Comparison of ENCODE assay signal across 7 cellular contexts in genomic region chr5:140648132-140648432, GRCh38. TPM values are rescaled to one million over a fixed set of nuclear protein-coding genes. Genes with fewer than 3 reads are reported as not detected.
A peak's percentile ranks its signal among the peaks of the same experiment; 100 is the strongest.
DNase-seq lines count a peak whose midpoint lies in the region; ATAC-seq and TF ChIP-seq lines count a peak whose summit lies in the region.

No MANE protein-coding gene starts in this region.

- H3K27ac ChIP-seq in SJCRH30: peak overlapping the region; percentile 15; the same call in 1 of the 2 replicates

- H3K4me3 ChIP-seq in SJCRH30 (peak overlapping the region; percentile 72), fibroblast of pulmonary artery (replicated peaks; ENCODE audit: low read depth, low read length) (peak overlapping the region; percentile 92), skeletal muscle satellite cell (ENCODE audit: low read length) (peak overlapping the region; percentile 81)

- no peaks in the 10 kb centered on the region for H3K27me3 ChIP-seq in SJCRH30
- no peaks in the 10 kb centered on the region for H3K27me3 ChIP-seq in skeletal muscle satellite cell (ENCODE audit: control insufficient read depth, insufficient read depth, low read length)

- H3K9me3 ChIP-seq in SJCRH30 (replicated peaks) (no peaks in the 10 kb centered on the region), skeletal muscle satellite cell (replicated peaks; ENCODE audit: low read length) (no peaks in the 10 kb centered on the region)

- ATAC-seq in HG03469 (IDR thresholded peaks at IDR 0.05; ENCODE audit: unreplicated experiment): no peak
- no peak for ATAC-seq in GM19455 (IDR thresholded peaks at IDR 0.05; ENCODE audit: unreplicated experiment)

- H3K4me1 ChIP-seq in SJCRH30: peaks cover 5% of the 10 kb centered on the region; the same call in 1 of the 2 replicates
- peaks cover 13% of the 10 kb centered on the region for H3K4me1 ChIP-seq in skeletal muscle satellite cell (ENCODE audit: control insufficient read depth, insufficient read depth, low read length)

- H3K9ac ChIP-seq in skeletal muscle satellite cell (ENCODE audit: low read depth, low read length): peak overlapping the region; percentile 91

- DNase-seq in GM20000 (ENCODE audit: low spot score): peak; percentile 37
- no peak for DNase-seq in SJCRH30
- no peak for DNase-seq in fibroblast of pulmonary artery (ENCODE audit: low read depth)
- no peak for DNase-seq in NCI-H1417 (lab: John Stamatoyannopoulos, UW)

- TF ChIP-seq CTCF in GM20000 (IDR thresholded peaks at IDR 0.05; ENCODE audit: extremely low read depth, missing control alignments): no peak
- no peak for TF ChIP-seq CTCF in fibroblast of pulmonary artery (IDR thresholded peaks at IDR 0.05; ENCODE audit: low read length, missing control alignments)

- H3K36me3 ChIP-seq in SJCRH30 (peaks cover 40% of the 10 kb centered on the region), skeletal muscle satellite cell (ENCODE audit: insufficient read depth, low read length) (peaks cover 42% of the 10 kb centered on the region)

- peak overlapping the region; percentile 93 for H3K4me2 ChIP-seq in skeletal muscle satellite cell (ENCODE audit: low read length)

RNA-seq across cellular contexts. Expression of gene IK, which starts 0.5 kb away (rescaled TPM):
- total RNA-seq in SJCRH30 (2014; rRNA removed; shearing (Covaris generic)): 94.5 and 100 TPM in 2 replicates
- total RNA-seq in skeletal muscle satellite cell (2012; rRNA removed): 71.5 and 72.7 TPM in 2 replicates

RNA-seq across cellular contexts. Expression of gene NDUFA2, which starts 0.7 kb away (rescaled TPM):
- total RNA-seq in SJCRH30 (2014; rRNA removed; shearing (Covaris generic)): 86.0 and 106 TPM in 2 replicates
- total RNA-seq in skeletal muscle satellite cell (2012; rRNA removed): 25.3 and 33.2 TPM in 2 replicates

RNA-seq across cellular contexts. Expression of gene TMCO6, which starts 8.8 kb away (rescaled TPM):
- total RNA-seq in SJCRH30 (2014; rRNA removed; shearing (Covaris generic)): 11.1 and 11.3 TPM in 2 replicates
- total RNA-seq in skeletal muscle satellite cell (2012; rRNA removed): 20.3 and 29.1 TPM in 2 replicates

RNA-seq across cellular contexts. Expression of gene CD14, which starts 15.1 kb away (rescaled TPM):
- total RNA-seq in SJCRH30 (2014; rRNA removed; shearing (Covaris generic)): 0.18 and 0.38 TPM in 2 replicates
- total RNA-seq in skeletal muscle satellite cell (2012; rRNA removed): 0.51 and 0.66 TPM in 2 replicates

RNA-seq across cellular contexts. Expression of gene WDR55, which starts 16.6 kb away (rescaled TPM):
- total RNA-seq in SJCRH30 (2014; rRNA removed; shearing (Covaris generic)): 15.5 and 17.9 TPM in 2 replicates
- 26.4 and 31.4 TPM in 2 replicates for total RNA-seq in skeletal muscle satellite cell (2012; rRNA removed)
